ENCODE assay signal across 35 cellular contexts in the genomic region with DNA sequence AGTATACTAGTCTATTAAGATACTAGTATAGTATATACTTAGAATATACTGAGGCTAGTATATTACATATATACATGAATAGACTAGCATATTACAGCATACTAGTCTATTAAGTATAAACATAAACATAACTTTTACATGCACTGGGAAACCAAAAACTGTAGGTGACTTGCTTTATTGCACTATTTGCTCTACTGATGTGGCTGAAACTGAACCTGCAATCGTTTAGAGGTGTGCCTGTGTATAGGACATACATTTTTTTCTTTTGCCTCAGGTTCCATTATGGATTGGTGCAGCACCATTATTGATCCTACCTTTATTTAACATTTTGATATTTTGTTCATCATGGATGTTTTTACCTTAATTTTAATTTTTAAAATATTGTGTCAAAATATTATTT.
"Had no signal": no experiment of that assay in that cellular context is flagged by ENCODE, and none has a peak within 500 bp of the region (broad histone marks: within the 10 kb centered on the region; RNA-seq: fewer than 3 reads in every experiment).

No MANE protein-coding gene starts in this region.

- H3K27me3 ChIP-seq: MG63 had no signal

- DNase-seq: Karpas-422, Kasumi-1, MG63, MV-4-11, NCI-H1048, NCI-H1092, NCI-H1092 treated with DMSO at 0.1 percent for 48 hours, NCI-H1105, NCI-H1105 treated with DMSO at 0.1 percent for 48 hours, NCI-H1417, NCI-H1417 treated with DMSO at 0.1 percent for 48 hours, NCI-H1436, NCI-H1436 treated with DMSO at 0.1 percent for 48 hours, NCI-H146, NCI-H1694, NCI-H1694 treated with DMSO at 0.1 percent for 48 hours, NCI-H187, NCI-H187 treated with DMSO at 0.1 percent for 48 hours, NCI-H1930, NCI-H2029, NCI-H2029 treated with DMSO at 0.1 percent for 48 hours, NCI-H2081, NCI-H2081 treated with DMSO at 0.1 percent for 48 hours, NCI-H2107, NCI-H2171, NCI-H2171 treated with DMSO at 0.1 percent for 48 hours, NCI-H2227 treated with DMSO at 0.1 percent for 48 hours, NCI-H226, NCI-H345, NCI-H446, NCI-H446 treated with DMSO at 0.1 percent for 48 hours, NCI-H510A, NCI-H510A treated with DMSO at 0.1 percent for 48 hours, NCI-H524 had no signal

- H3K9me3 ChIP-seq: MG63 had no signal

- H3K27ac ChIP-seq: KMS-11 had no signal

- H3K4me2 ChIP-seq: KMS-11 had no signal

- H3K36me3 ChIP-seq: MG63 had no signal

- H3K9ac ChIP-seq: KMS-11 had no signal

- H3K4me3 ChIP-seq: MG63 had no signal
